In genomic region chr10:33143160-33143728, GRCh38 we compare ENCODE assay signal across 9 cellular contexts.
DNase-seq lines count a peak whose midpoint lies in the region; ATAC-seq and TF ChIP-seq lines count a peak whose summit lies in the region.
"Had no signal": no experiment of that assay in that cellular context is flagged by ENCODE, and none has a peak within 500 bp of the region (broad histone marks: within the 10 kb centered on the region; RNA-seq: fewer than 3 reads in every experiment).

No MANE protein-coding gene starts in this region.

- H3K4me3 ChIP-seq in vagina: no peak overlapping the region

- no peaks in the 10 kb centered on the region for H3K4me1 ChIP-seq in vagina

- no peaks in the 10 kb centered on the region for H3K27me3 Mint-ChIP-seq in effector memory CD8-positive, alpha-beta T cell

- H3K9me3 ChIP-seq in vagina: no peaks in the 10 kb centered on the region

- no peaks in the 10 kb centered on the region for H3K27me3 ChIP-seq in vagina

- H3K36me3 Mint-ChIP-seq in effector memory CD8-positive, alpha-beta T cell (ENCODE audit: insufficient read depth): peaks cover 18% of the 10 kb centered on the region
- H3K36me3 Mint-ChIP-seq: naive B cell had no signal

- TF ChIP-seq POLR2A in vagina (IDR thresholded peaks at IDR 0.05): no peak

- intact Hi-C loops in vagina (cut with DNase I): no loop called here

- peak; percentile 64 for ATAC-seq in GM21786 (IDR thresholded peaks at IDR 0.05; ENCODE audit: unreplicated experiment)
- peak; percentile 11 for ATAC-seq in effector memory CD8-positive, alpha-beta T cell (replicated peaks)

- H3K36me3 ChIP-seq in vagina: no peaks in the 10 kb centered on the region

- no peaks in the 10 kb centered on the region for H3K9me3 Mint-ChIP-seq in effector memory CD8-positive, alpha-beta T cell

- H3K4me3 Mint-ChIP-seq in effector memory CD8-positive, alpha-beta T cell: peak overlapping the region; percentile 4 to 31

- TF ChIP-seq CTCF in vagina (IDR thresholded peaks at IDR 0.05): no peak

- peak overlapping the region; percentile 80 to 92 for H3K27ac Mint-ChIP-seq in effector memory CD8-positive, alpha-beta T cell

- H3K27ac ChIP-seq in vagina: no peak overlapping the region

- peaks cover 28 to 39% of the 10 kb centered on the region in 2 donors for H3K4me1 Mint-ChIP-seq in effector memory CD8-positive, alpha-beta T cell (ENCODE audit: low read depth in 2 of 2)

- DNase-seq in T1000 (lab: John Stamatoyannopoulos, UW) (peak; percentile 43), D341Med (ENCODE audit: low spot score) (no peak), DMS 273 (lab: John Stamatoyannopoulos, UW; ENCODE audit: unreplicated experiment) (no peak), vagina (ENCODE audit: extremely low spot score in 2 of 2) (no peak), NCI-H526 (lab: John Stamatoyannopoulos, UW) (no peak)
- no peak for DNase-seq in effector memory CD8-positive, alpha-beta T cell
- peak; percentile 75 for DNase-seq in stimulated activated CD4-positive, alpha-beta T cell treated with anti-CD3 and anti-CD28 coated beads, Interleukin-4, amount 100 ng/mL, for 24 hours
- DNase-seq: naive B cell had no signal

Comparison
In these comparisons a context has a peak if more than half of its experiments do, and no peak if none do; other contexts are left out.
1. DNase-seq: peak in T1000 (single experiment) and stimulated activated CD4-positive, alpha-beta T cell treated with anti-CD3 and anti-CD28 coated beads, Interleukin-4, amount 100 ng/mL, for 24 hours (single experiment); none in effector memory CD8-positive, alpha-beta T cell (0 of 3), D341Med (single experiment), DMS 273 (single experiment), vagina (0 of 2) and NCI-H526 (0 of 2).